In the genomic region with DNA sequence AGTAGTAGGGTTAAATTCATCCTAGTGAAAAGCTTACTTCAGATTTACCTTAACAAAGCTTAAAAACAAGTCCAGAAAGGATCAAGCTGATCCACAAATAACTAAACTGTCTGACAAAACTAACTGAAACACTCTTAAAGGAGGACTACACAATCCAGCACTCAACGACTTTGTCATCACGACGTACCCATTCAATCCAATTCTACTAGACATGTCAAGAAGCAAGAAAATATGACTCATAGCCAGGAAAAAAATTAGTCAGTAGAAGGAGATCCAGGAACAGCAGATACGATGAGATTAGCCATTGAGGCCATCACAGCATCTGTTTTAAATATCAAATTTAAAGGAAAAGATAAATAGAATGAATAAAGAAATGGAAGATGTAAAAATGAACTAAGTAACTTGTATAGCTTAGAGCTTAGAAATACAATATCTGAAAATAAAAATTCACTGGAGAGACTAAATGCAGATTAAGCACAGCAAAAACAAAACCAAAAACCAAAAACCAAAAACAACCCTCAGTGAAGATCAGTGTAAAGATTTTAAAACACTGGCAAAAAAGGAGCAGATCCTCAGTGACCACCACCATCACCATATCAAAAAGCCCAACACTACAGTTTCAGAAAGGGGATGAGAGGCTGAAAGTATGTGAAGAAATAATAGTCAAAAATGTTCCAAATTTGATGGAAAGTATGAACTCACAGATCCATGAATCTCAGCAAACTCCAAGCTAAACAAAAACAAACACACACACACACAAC, we compare ENCODE assay signal across 20 cellular contexts.
DNase-seq lines count a peak whose midpoint lies in the region; ATAC-seq, FAIRE-seq and TF ChIP-seq lines count a peak whose summit lies in the region.
"Had no signal": no experiment of that assay in that cellular context is flagged by ENCODE, and none has a peak within 500 bp of the region (broad histone marks: within the 10 kb centered on the region; RNA-seq: fewer than 3 reads in every experiment).

No MANE protein-coding gene starts in this region.

- H3K27me3 ChIP-seq in keratinocyte (ENCODE audit: control insufficient read depth, extremely low read depth, insufficient read depth, low read length): no peaks in the 10 kb centered on the region
- H3K27me3 ChIP-seq: ascending aorta had no signal

- H3K27ac ChIP-seq in keratinocyte (ENCODE audit: control insufficient read depth, insufficient read depth, low read length): no peak overlapping the region
- H3K27ac ChIP-seq: ascending aorta, HL-60 had no signal

- H3K79me2 ChIP-seq in keratinocyte (ENCODE audit: control insufficient read depth, insufficient read depth, low read length): no peaks in the 10 kb centered on the region

- H3K4me3 ChIP-seq in keratinocyte (ENCODE audit: control insufficient read depth in 2 of 3, extremely low read depth in 1 of 3, insufficient read depth in 2 of 3, low read depth in 1 of 3, low read length in 3 of 3): no peak overlapping the region
- H3K4me3 ChIP-seq: ascending aorta had no signal

- H4K20me1 ChIP-seq in keratinocyte (ENCODE audit: control insufficient read depth, extremely low read depth, insufficient read depth, low read length): no peaks in the 10 kb centered on the region

- H3K4me1 Mint-ChIP-seq in activated T-cell treated with anti-CD3 and anti-CD28 coated beads, Interleukin-2, amount 50 U/mL, for 72 hours (ENCODE audit: low read depth): peaks cover 34% of the 10 kb centered on the region
- peaks cover 30% of the 10 kb centered on the region for H3K4me1 Mint-ChIP-seq in activated CD8-positive, alpha-beta T cell treated with anti-CD3 and anti-CD28 coated beads, Interleukin-2, amount 10 ng/mL, durations not matched to agents 7 days and 5 days (ENCODE audit: low read depth)

- H3K9me3 ChIP-seq in keratinocyte (ENCODE audit: control insufficient read depth, low read depth, low read length): no peaks in the 10 kb centered on the region
- H3K9me3 ChIP-seq: SK-N-SH had no signal

- DNase-seq in activated T-cell treated with anti-CD3 and anti-CD28 coated beads, Interleukin-2, amount 50 U/mL, for 72 hours: peak in 1 of 2 donors; percentile 32
- DNase-seq in activated T-cell treated with anti-CD3 and anti-CD28 coated beads, Interleukin-2, amount 50 U/mL, for 1 hour: no peak
- DNase-seq in GM18507 (ENCODE audit: extremely low spot score, insufficient read length, low read depth) (no peak), keratinocyte (ENCODE audit: low read depth, low spot score) (peak; percentile 17), NCI-H526 treated with DMSO at 0.1 percent for 48 hours (lab: John Stamatoyannopoulos, UW) (no peak)
- peak; percentile 21 for DNase-seq in activated CD8-positive, alpha-beta T cell treated with anti-CD3 and anti-CD28 coated beads, Interleukin-2, amount 10 ng/mL, durations not matched to agents 7 days and 5 days
- DNase-seq: cerebellar nuclear complex; DMS 273 treated with DMSO at 0.1 percent for 48 hours; effector memory CD4-positive, alpha-beta T cell; MV-4-11; NCI-H1694 treated with DMSO at 0.1 percent for 48 hours; NCI-H345; NK-92 treated with Interleukin-12 subunit alpha and Interleukin-12 subunit beta, amount 100 ng/mL, for 24 hours; SK-N-SH; T-helper 9 cell had no signal

- no peaks in the 10 kb centered on the region for H3K9me1 ChIP-seq in keratinocyte (ENCODE audit: control insufficient read depth, extremely low read depth, insufficient read depth, low read length)

- TF ChIP-seq CTCF in keratinocyte (optimal IDR thresholded peaks at IDR 0.05 in 1 of 3, IDR thresholded peaks at IDR 0.05 in 1 of 3, conservative IDR thresholded peaks at IDR 0.05 in 1 of 3; ENCODE audit: extremely low read depth in 1 of 3, insufficient read depth in 2 of 3, low read length in 3 of 3): no peak

- CTCF ChIA-PET in activated CD8-positive, alpha-beta T cell treated with anti-CD3 and anti-CD28 coated beads, Interleukin-2, amount 10 ng/mL, durations not matched to agents 7 days and 5 days (lab: Charles Lee): interaction anchor here (0.9 to 2.6 kb wide), 9 partner anchors 8 to 288 kb away, joined by 3 to 15 read pairs (median 7); no protein-coding TSS in a partner anchor

- H3K9me3 Mint-ChIP-seq in activated T-cell treated with anti-CD3 and anti-CD28 coated beads, Interleukin-2, amount 50 U/mL, for 72 hours: peaks cover 2 to 6% of the 10 kb centered on the region in 2 donors
- H3K9me3 Mint-ChIP-seq in activated CD8-positive, alpha-beta T cell treated with anti-CD3 and anti-CD28 coated beads, Interleukin-2, amount 10 ng/mL, durations not matched to agents 7 days and 5 days (ENCODE audit: insufficient read depth): peaks cover 4% of the 10 kb centered on the region

- peak; percentile 97 to 98 for ATAC-seq in activated T-cell treated with anti-CD3 and anti-CD28 coated beads, Interleukin-2, amount 50 U/mL, for 72 hours (replicated peaks in 1 of 2)
- peak; percentile 65 for ATAC-seq in activated CD8-positive, alpha-beta T cell treated with anti-CD3 and anti-CD28 coated beads, Interleukin-2, amount 10 ng/mL, durations not matched to agents 7 days and 5 days
- ATAC-seq in GM21723 (IDR thresholded peaks at IDR 0.05; ENCODE audit: unreplicated experiment): no peak
- no peak for ATAC-seq in HG02884 (IDR thresholded peaks at IDR 0.05; ENCODE audit: unreplicated experiment)

- H3K4me3 Mint-ChIP-seq in activated T-cell treated with anti-CD3 and anti-CD28 coated beads, Interleukin-2, amount 50 U/mL, for 72 hours: peak overlapping the region; percentile 37 to 49
- no peak overlapping the region for H3K4me3 Mint-ChIP-seq in activated CD8-positive, alpha-beta T cell treated with anti-CD3 and anti-CD28 coated beads, Interleukin-2, amount 10 ng/mL, durations not matched to agents 7 days and 5 days
- H3K4me3 Mint-ChIP-seq: IgD-negative memory B cell had no signal

- dilution Hi-C loops in keratinocyte (cut with MboI; ENCODE audit: extremely low pct_ligation_motif_present, low sequenced_read_pairs): no loop called here

- POLR2A ChIA-PET in activated CD8-positive, alpha-beta T cell treated with anti-CD3 and anti-CD28 coated beads, Interleukin-2, amount 10 ng/mL, durations not matched to agents 7 days and 5 days (lab: Charles Lee): interaction anchor here (0.9 to 1.8 kb wide), 5 partner anchors 13 to 98 kb away, joined by 3 to 6 read pairs (median 4); no protein-coding TSS in a partner anchor

- FAIRE-seq in GM18507 (lab: Jason Lieb, UNC): peak; percentile 52
- peak; percentile 36 for FAIRE-seq in keratinocyte (lab: Jason Lieb, UNC)

- H3K36me3 Mint-ChIP-seq in activated T-cell treated with anti-CD3 and anti-CD28 coated beads, Interleukin-2, amount 50 U/mL, for 72 hours (ENCODE audit: insufficient read depth in 2 of 2): peaks cover 6 to 14% of the 10 kb centered on the region in 2 donors
- H3K36me3 Mint-ChIP-seq in activated CD8-positive, alpha-beta T cell treated with anti-CD3 and anti-CD28 coated beads, Interleukin-2, amount 10 ng/mL, durations not matched to agents 7 days and 5 days (ENCODE audit: low read depth): peaks cover 9% of the 10 kb centered on the region
- H3K36me3 Mint-ChIP-seq: IgD-negative memory B cell had no signal

- no peaks in the 10 kb centered on the region for H3K36me3 ChIP-seq in keratinocyte (ENCODE audit: control insufficient read depth in 2 of 2, extremely low read depth in 1 of 2, insufficient read depth in 2 of 2, low read length in 2 of 2)
- H3K36me3 ChIP-seq: ascending aorta had no signal

- H2AFZ ChIP-seq in keratinocyte (ENCODE audit: control insufficient read depth, low read length): no peak overlapping the region

- H3K4me2 ChIP-seq in keratinocyte (ENCODE audit: control insufficient read depth, extremely low read depth, insufficient read depth, low read depth, low read length): no peak overlapping the region
- H3K4me2 ChIP-seq: SK-N-SH had no signal

- no peaks in the 10 kb centered on the region for H3K27me3 Mint-ChIP-seq in activated T-cell treated with anti-CD3 and anti-CD28 coated beads, Interleukin-2, amount 50 U/mL, for 72 hours (ENCODE audit: low read depth)
- no peaks in the 10 kb centered on the region for H3K27me3 Mint-ChIP-seq in activated CD8-positive, alpha-beta T cell treated with anti-CD3 and anti-CD28 coated beads, Interleukin-2, amount 10 ng/mL, durations not matched to agents 7 days and 5 days (ENCODE audit: low read depth)

- no peak overlapping the region for H3K9ac ChIP-seq in keratinocyte (ENCODE audit: control insufficient read depth, extremely low read depth, insufficient read depth, low read length)
- H3K9ac ChIP-seq: SK-N-SH had no signal

- H3K27ac Mint-ChIP-seq in activated T-cell treated with anti-CD3 and anti-CD28 coated beads, Interleukin-2, amount 50 U/mL, for 72 hours: peak overlapping the region; percentile 30
- peak overlapping the region; percentile 56 for H3K27ac Mint-ChIP-seq in activated CD8-positive, alpha-beta T cell treated with anti-CD3 and anti-CD28 coated beads, Interleukin-2, amount 10 ng/mL, durations not matched to agents 7 days and 5 days

- H3K4me1 ChIP-seq in keratinocyte (ENCODE audit: control insufficient read depth, extremely low read depth, insufficient read depth, low read length): no peaks in the 10 kb centered on the region
- H3K4me1 ChIP-seq: ascending aorta had no signal

Comparison
In these comparisons a context has a peak if more than half of its experiments do, and no peak if none do; other contexts are left out.
1. ATAC-seq: peak in activated T-cell treated with anti-CD3 and anti-CD28 coated beads, Interleukin-2, amount 50 U/mL, for 72 hours (2 of 2) and activated CD8-positive, alpha-beta T cell treated with anti-CD3 and anti-CD28 coated beads, Interleukin-2, amount 10 ng/mL, durations not matched to agents 7 days and 5 days (single experiment); none in GM21723 (single experiment) and HG02884 (single experiment).
2. DNase-seq: peak in activated CD8-positive, alpha-beta T cell treated with anti-CD3 and anti-CD28 coated beads, Interleukin-2, amount 10 ng/mL, durations not matched to agents 7 days and 5 days (single experiment) and keratinocyte (single experiment); none in activated T-cell treated with anti-CD3 and anti-CD28 coated beads, Interleukin-2, amount 50 U/mL, for 1 hour (single experiment), GM18507 (single experiment) and NCI-H526 treated with DMSO at 0.1 percent for 48 hours (single experiment).